In the genomic region with DNA sequence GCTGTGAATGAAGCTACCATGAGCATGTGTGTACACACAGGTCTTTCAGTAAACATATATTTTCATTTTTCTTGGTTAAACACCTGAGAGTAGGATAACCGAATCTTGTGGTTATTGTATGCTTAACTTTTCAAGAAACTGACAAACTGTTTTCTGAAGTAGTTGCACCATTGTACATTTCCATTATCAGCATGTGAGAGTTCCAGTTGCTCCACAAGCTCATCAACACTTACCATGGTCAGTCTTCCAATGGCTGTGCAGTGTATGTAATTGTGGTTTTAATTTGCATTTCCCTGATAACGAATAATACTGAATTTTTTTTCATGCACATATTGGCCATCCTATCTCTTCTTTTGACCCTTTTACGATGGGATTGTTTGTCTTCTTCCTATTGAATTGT, we compare ENCODE assay signal across 31 cellular contexts. TPM values are rescaled to one million over a fixed set of nuclear protein-coding genes. Genes with fewer than 3 reads are reported as not detected.
"Had no signal": no experiment of that assay in that cellular context is flagged by ENCODE, and none has a peak within 500 bp of the region (broad histone marks: within the 10 kb centered on the region; RNA-seq: fewer than 3 reads in every experiment).

No MANE protein-coding gene starts in this region.

- FAIRE-seq: endometrium, endothelial cell of umbilical vein had no signal

- H3K36me3 ChIP-seq: ascending aorta, breast epithelium, cardiac muscle cell, colonic mucosa, esophagus squamous epithelium, gastroesophageal sphincter had no signal

- H3K4me1 ChIP-seq: ascending aorta, breast epithelium, colonic mucosa, esophagus squamous epithelium had no signal

- H3K9me3 ChIP-seq: ascending aorta, breast epithelium, colonic mucosa, esophagus squamous epithelium had no signal

- H3K27me3 ChIP-seq: ascending aorta, breast epithelium, cardiac muscle cell, colonic mucosa, gastroesophageal sphincter had no signal

- H3K27ac ChIP-seq: ascending aorta, breast epithelium, colonic mucosa, epithelial cell of prostate, esophagus squamous epithelium, gastroesophageal sphincter had no signal

- H3K9me3 Mint-ChIP-seq: activated CD4-positive, alpha-beta T cell treated with anti-CD3 and anti-CD28 coated beads, Interleukin-2, amount 10 ng/mL, durations not matched to agents 24 days and 14 days; activated naive CD4-positive, alpha-beta T cell treated with anti-CD3 and anti-CD28 coated beads, Interleukin-2, amount 10 ng/mL, durations not matched to agents 7 days and 5 days; activated naive CD4-positive, alpha-beta T cell treated with anti-CD3 and anti-CD28 coated beads, Interleukin-2, amount 50 U/mL, for 72 hours; activated naive CD8-positive, alpha-beta T cell treated with anti-CD3 and anti-CD28 coated beads, Interleukin-2, amount 10 ng/mL, durations not matched to agents 7 days and 5 days; activated T-cell treated with anti-CD3 and anti-CD28 coated beads, Interleukin-2, amount 50 U/mL, for 72 hours had no signal

- H3K4me3 Mint-ChIP-seq: activated CD4-positive, alpha-beta memory T cell treated with anti-CD3 and anti-CD28 coated beads for 36 hours; activated CD4-positive, alpha-beta T cell treated with anti-CD3 and anti-CD28 coated beads for 36 hours; activated CD4-positive, alpha-beta T cell treated with anti-CD3 and anti-CD28 coated beads, Interleukin-2, amount 10 ng/mL, durations not matched to agents 24 days and 14 days; activated CD8-positive, alpha-beta T cell treated with anti-CD3 and anti-CD28 coated beads, Interleukin-2, amount 10 ng/mL, durations not matched to agents 7 days and 5 days; activated naive CD4-positive, alpha-beta T cell treated with anti-CD3 and anti-CD28 coated beads, Interleukin-2, amount 10 ng/mL, durations not matched to agents 7 days and 5 days; activated naive CD8-positive, alpha-beta T cell treated with anti-CD3 and anti-CD28 coated beads, Interleukin-2, amount 10 ng/mL, durations not matched to agents 7 days and 5 days; activated T-cell treated with anti-CD3 and anti-CD28 coated beads, Interleukin-2, amount 50 U/mL, for 24 hours; activated T-cell treated with anti-CD3 and anti-CD28 coated beads, Interleukin-2, amount 50 U/mL, for 72 hours; brain had no signal

- H3K4me1 Mint-ChIP-seq: activated CD4-positive, alpha-beta T cell treated with anti-CD3 and anti-CD28 coated beads for 36 hours; activated CD4-positive, alpha-beta T cell treated with anti-CD3 and anti-CD28 coated beads, Interleukin-2, amount 10 ng/mL, durations not matched to agents 24 days and 14 days; activated naive CD4-positive, alpha-beta T cell treated with anti-CD3 and anti-CD28 coated beads, Interleukin-2, amount 10 ng/mL, durations not matched to agents 7 days and 5 days; activated naive CD8-positive, alpha-beta T cell treated with anti-CD3 and anti-CD28 coated beads, Interleukin-2, amount 10 ng/mL, durations not matched to agents 7 days and 5 days had no signal

- H3K27ac Mint-ChIP-seq: activated CD4-positive, alpha-beta memory T cell treated with anti-CD3 and anti-CD28 coated beads for 36 hours; activated CD4-positive, alpha-beta T cell treated with anti-CD3 and anti-CD28 coated beads, Interleukin-2, amount 10 ng/mL, durations not matched to agents 24 days and 14 days; activated CD8-positive, alpha-beta T cell treated with anti-CD3 and anti-CD28 coated beads, Interleukin-2, amount 10 ng/mL, durations not matched to agents 7 days and 5 days; activated naive CD4-positive, alpha-beta T cell treated with anti-CD3 and anti-CD28 coated beads, Interleukin-2, amount 10 ng/mL, durations not matched to agents 7 days and 5 days; activated naive CD4-positive, alpha-beta T cell treated with anti-CD3 and anti-CD28 coated beads, Interleukin-2, amount 50 U/mL, for 72 hours; activated naive CD8-positive, alpha-beta T cell treated with anti-CD3 and anti-CD28 coated beads, Interleukin-2, amount 10 ng/mL, durations not matched to agents 7 days and 5 days; activated T-cell treated with anti-CD3 and anti-CD28 coated beads, Interleukin-2, amount 50 U/mL, for 24 hours; activated T-cell treated with anti-CD3 and anti-CD28 coated beads, Interleukin-2, amount 50 U/mL, for 72 hours; brain had no signal

- H3K36me3 Mint-ChIP-seq: activated CD4-positive, alpha-beta memory T cell treated with anti-CD3 and anti-CD28 coated beads for 36 hours; activated naive CD4-positive, alpha-beta T cell treated with anti-CD3 and anti-CD28 coated beads, Interleukin-2, amount 10 ng/mL, durations not matched to agents 7 days and 5 days; activated naive CD4-positive, alpha-beta T cell treated with anti-CD3 and anti-CD28 coated beads, Interleukin-2, amount 50 U/mL, for 72 hours; activated naive CD8-positive, alpha-beta T cell treated with anti-CD3 and anti-CD28 coated beads, Interleukin-2, amount 10 ng/mL, durations not matched to agents 7 days and 5 days had no signal

- DNase-seq: activated CD4-positive, alpha-beta memory T cell treated with anti-CD3 and anti-CD28 coated beads for 36 hours; activated CD4-positive, alpha-beta T cell treated with anti-CD3 and anti-CD28 coated beads for 36 hours; activated CD4-positive, alpha-beta T cell treated with anti-CD3 and anti-CD28 coated beads, Interleukin-2, amount 10 ng/mL, durations not matched to agents 24 days and 14 days; activated CD4-positive, CD25-positive, alpha-beta regulatory T cell; activated CD4-positive, CD25-positive, alpha-beta regulatory T cell treated with anti-CD3 and anti-CD28 coated beads, Interleukin-2, amount 50 U/mL, for 72 hours; activated CD8-positive, alpha-beta memory T cell treated with anti-CD3 and anti-CD28 coated beads, Interleukin-2, amount 50 U/mL, for 48 hours; activated CD8-positive, alpha-beta T cell treated with anti-CD3 and anti-CD28 coated beads, Interleukin-2, amount 10 ng/mL, durations not matched to agents 7 days and 5 days; activated gamma-delta T cell; activated naive CD4-positive, alpha-beta T cell; activated naive CD4-positive, alpha-beta T cell treated with anti-CD3 and anti-CD28 coated beads, Interleukin-2, amount 10 ng/mL, durations not matched to agents 7 days and 5 days; activated naive CD8-positive, alpha-beta T cell treated with anti-CD3 and anti-CD28 coated beads, Interleukin-2, amount 10 ng/mL, durations not matched to agents 7 days and 5 days; activated T-cell treated with anti-CD3 and anti-CD28 coated beads for 4 hours; activated T-cell treated with anti-CD3 and anti-CD28 coated beads, Interleukin-2, amount 50 U/mL, for 24 hours; activated T-cell treated with anti-CD3 and anti-CD28 coated beads, Interleukin-2, amount 50 U/mL, for 72 hours; central memory CD4-positive, alpha-beta T cell; cerebellar nuclear complex; colonic mucosa; effector CD8-positive, alpha-beta T cell; esophagus squamous epithelium; foreskin melanocyte; head of caudate nucleus; T-helper 2 cell had no signal

- H3K4me3 ChIP-seq: ascending aorta, breast epithelium, cardiac muscle cell, colonic mucosa, esophagus squamous epithelium, gastroesophageal sphincter had no signal

- ATAC-seq: activated CD4-positive, alpha-beta T cell treated with anti-CD3 and anti-CD28 coated beads for 36 hours; activated CD8-positive, alpha-beta T cell treated with anti-CD3 and anti-CD28 coated beads, Interleukin-2, amount 10 ng/mL, durations not matched to agents 7 days and 5 days; activated naive CD4-positive, alpha-beta T cell treated with anti-CD3 and anti-CD28 coated beads, Interleukin-2, amount 50 U/mL, for 72 hours; activated T-cell treated with anti-CD3 and anti-CD28 coated beads, Interleukin-2, amount 50 U/mL, for 72 hours; gastroesophageal sphincter had no signal

RNA-seq across cellular contexts. Expression of gene C1QL1, which starts 31.3 kb away (rescaled TPM):
- total RNA-seq: activated naive CD8-positive, alpha-beta T cell treated with anti-CD3 and anti-CD28 coated beads, Interleukin-2, amount 10 ng/mL, durations not matched to agents 7 days and 5 days; ascending aorta had no signal

RNA-seq across cellular contexts. Expression of gene KIF18B, which starts 51.9 kb away (rescaled TPM):
- total RNA-seq: ascending aorta had no signal
